ENCODE assay signal across 8 cellular contexts in genomic region chr16:57734925-57735754, GRCh38.
DNase-seq lines count a peak whose midpoint lies in the region; ATAC-seq and TF ChIP-seq lines count a peak whose summit lies in the region.

No MANE protein-coding gene starts in this region.

- peaks cover 9% of the 10 kb centered on the region; the same call in 1 of the 2 replicates for H3K4me1 ChIP-seq in OCI-LY3 (ENCODE audit: low read length)

- H3K9ac ChIP-seq in OCI-LY3 (ENCODE audit: low read length): peak overlapping the region; percentile 82

- no peaks in the 10 kb centered on the region for H4K20me1 ChIP-seq in OCI-LY3 (ENCODE audit: insufficient read depth, low read length)

- H3K27me3 ChIP-seq in OCI-LY3 (ENCODE audit: low read depth, low read length): no peaks in the 10 kb centered on the region

- peak; percentile 88 for ATAC-seq in GM21528 (IDR thresholded peaks at IDR 0.05; ENCODE audit: low FRiP score, unreplicated experiment)

- H3K36me3 ChIP-seq in OCI-LY3 (replicated peaks; ENCODE audit: low read depth, low read length): no peaks in the 10 kb centered on the region

- peak overlapping the region; percentile 82 for H2AFZ ChIP-seq in OCI-LY3 (ENCODE audit: low read depth, low read length)

- peak overlapping the region; percentile 96 for H3K4me2 ChIP-seq in OCI-LY3 (ENCODE audit: low read length)

- peak; percentile 100 for DNase-seq in DMS 273 treated with DMSO at 0.1 percent for 48 hours (lab: John Stamatoyannopoulos, UW)
- peak; percentile 95 for DNase-seq in HuH-7.5 (ENCODE audit: low spot score)
- peak; percentile 98 for DNase-seq in activated T-cell treated with anti-CD3 and anti-CD28 coated beads for 24 hours (ENCODE audit: low read depth)
- DNase-seq in epidermal melanocyte (ENCODE audit: insufficient read length, low spot score): peak; percentile 99
- DNase-seq in midbrain (lab: John Stamatoyannopoulos, UW): peak; percentile 100
- peak; percentile 98 for DNase-seq in stimulated activated CD8-positive, alpha-beta memory T cell treated with anti-CD3 and anti-CD28 coated beads, Interleukin-15, amount 100 ng/mL, for 48 hours (ENCODE audit: low read depth in 2 of 2)

- H3K4me3 ChIP-seq in OCI-LY3 (ENCODE audit: low read length): peak overlapping the region; percentile 83

- no peaks in the 10 kb centered on the region for H3K9me3 ChIP-seq in OCI-LY3 (ENCODE audit: insufficient read depth, low read length)

- no peaks in the 10 kb centered on the region; the same call in 1 of the 2 replicates for H3K79me2 ChIP-seq in OCI-LY3 (ENCODE audit: low read length)

- no peak for TF ChIP-seq CTCF in OCI-LY3 (IDR thresholded peaks at IDR 0.05; ENCODE audit: low read depth, low read length)

- peak overlapping the region; percentile 48 for H3K27ac ChIP-seq in OCI-LY3 (ENCODE audit: low read length)

Comparison
In these comparisons a context has a peak if more than half of its experiments do, and no peak if none do; other contexts are left out.
1. Peak in every context shown above with its lines: DNase-seq, ATAC-seq, H3K4me3 ChIP-seq and H3K27ac ChIP-seq.